Comparison of ENCODE assay signal across 26 cellular contexts in genomic region chr7:5714657-5715337, GRCh38.
"Had no signal": no experiment of that assay in that cellular context is flagged by ENCODE, and none has a peak within 500 bp of the region (broad histone marks: within the 10 kb centered on the region; RNA-seq: fewer than 3 reads in every experiment).

No MANE protein-coding gene starts in this region.

- H3K27ac Mint-ChIP-seq: memory B cell; mesothelial cell of epicardium; naive B cell; natural killer cell treated with Interleukin-12 subunit alpha and Interleukin-12 subunit beta and Interleukin-15 and Interleukin-18, amount 100 ng/mL, for 72 hours; neural progenitor cell; progenitor cell of endocrine pancreas had no signal

- DNase-seq: dermis blood vessel endothelial cell; effector memory CD4-positive, alpha-beta T cell; erythroblast; esophagus squamous epithelium; foreskin melanocyte; kidney; mucosa of descending colon; naive B cell; right lobe of liver; small intestine; stimulated activated CD4-positive, alpha-beta T cell treated with anti-CD3 and anti-CD28 coated beads, Interleukin-15, amount 100 ng/mL, for 24 hours; stimulated activated CD4-positive, alpha-beta T cell treated with anti-CD3 and anti-CD28 coated beads, Interleukin-2, amount 100 ng/mL, for 48 hours; stimulated activated naive B cell treated with anti-CD40 and anti-IgM and Interleukin-4, amounts not matched to agents 10 μg/mL and 1 μg/mL and 100 μg/mL, for 72 hours; stimulated activated naive CD8-positive, alpha-beta T cell treated with anti-CD3 and anti-CD28 coated beads, Interleukin-15, amount 100 ng/mL, for 72 hours; thyroid gland; trophoblast cell; uterus had no signal

- H3K27ac ChIP-seq: coronary artery, esophagus squamous epithelium, neural progenitor cell, parathyroid adenoma, right lobe of liver, thyroid gland, uterus had no signal

- H3K4me1 ChIP-seq: esophagus squamous epithelium, neural progenitor cell, parathyroid adenoma, right lobe of liver, thyroid gland, uterus had no signal

- H3K36me3 ChIP-seq: uterus had no signal

- H3K4me3 Mint-ChIP-seq: memory B cell; mesothelial cell of epicardium; naive B cell; natural killer cell treated with Interleukin-12 subunit alpha and Interleukin-12 subunit beta and Interleukin-15 and Interleukin-18, amount 100 ng/mL, for 72 hours; neural progenitor cell; stimulated activated naive B cell treated with anti-CD40 and anti-IgM and Interleukin-4, amounts not matched to agents 10 μg/mL and 1 μg/mL and 100 μg/mL, for 72 hours; stimulated activated naive CD8-positive, alpha-beta T cell treated with anti-CD3 and anti-CD28 coated beads, Interleukin-15, amount 100 ng/mL, for 72 hours had no signal

- ATAC-seq: left lobe of liver; mucosa of descending colon; natural killer cell treated with Interleukin-12 subunit alpha and Interleukin-12 subunit beta and Interleukin-15 and Interleukin-18, amount 100 ng/mL, for 72 hours; right lobe of liver; stimulated activated naive B cell treated with anti-CD40 and anti-IgM and Interleukin-4, amounts not matched to agents 10 μg/mL and 1 μg/mL and 100 μg/mL, for 72 hours; stimulated activated naive CD8-positive, alpha-beta T cell treated with anti-CD3 and anti-CD28 coated beads, Interleukin-15, amount 100 ng/mL, for 72 hours had no signal

- H3K27me3 ChIP-seq: esophagus squamous epithelium, neural progenitor cell, right lobe of liver, thyroid gland, uterus had no signal

- H3K27me3 Mint-ChIP-seq: memory B cell; naive B cell; natural killer cell treated with Interleukin-12 subunit alpha and Interleukin-12 subunit beta and Interleukin-15 and Interleukin-18, amount 100 ng/mL, for 72 hours; progenitor cell of endocrine pancreas; stimulated activated naive B cell treated with anti-CD40 and anti-IgM and Interleukin-4, amounts not matched to agents 10 μg/mL and 1 μg/mL and 100 μg/mL, for 72 hours; stimulated activated naive CD8-positive, alpha-beta T cell treated with anti-CD3 and anti-CD28 coated beads, Interleukin-15, amount 100 ng/mL, for 72 hours had no signal

- H3K4me1 Mint-ChIP-seq: memory B cell, mesothelial cell of epicardium, naive B cell had no signal

- H3K9me3 Mint-ChIP-seq: memory B cell; mesothelial cell of epicardium; naive B cell; natural killer cell treated with Interleukin-12 subunit alpha and Interleukin-12 subunit beta and Interleukin-15 and Interleukin-18, amount 100 ng/mL, for 72 hours; neural progenitor cell; stimulated activated naive B cell treated with anti-CD40 and anti-IgM and Interleukin-4, amounts not matched to agents 10 μg/mL and 1 μg/mL and 100 μg/mL, for 72 hours; stimulated activated naive CD8-positive, alpha-beta T cell treated with anti-CD3 and anti-CD28 coated beads, Interleukin-15, amount 100 ng/mL, for 72 hours had no signal

- H3K9me3 ChIP-seq: esophagus squamous epithelium, mucosa of descending colon, right lobe of liver, thyroid gland, uterus had no signal

- H3K4me3 ChIP-seq: coronary artery, esophagus squamous epithelium, lung, mucosa of descending colon, neural progenitor cell, right lobe of liver, thyroid gland, uterus had no signal
